Comparison of ENCODE assay signal across 1 cellular context in genomic region chr12:2961705-2962104, GRCh38.
TF ChIP-seq lines count a peak whose summit lies in the region.

No MANE protein-coding gene starts in this region.

TF ChIP-seq in HepG2, 621 proteins besides CTCF, POLR2A, EP300 and RAD21:
- TF ChIP-seq SPEN (CRISPR knock-in tag; IDR thresholded peaks at IDR 0.05; ENCODE audit: low read depth) (0 out of 2 replicates have a peak, but pooled peaks have one; percentile 12), FOXA3 (CRISPR knock-in tag; IDR thresholded peaks at IDR 0.05) (peak; percentile 51), NFATC3 (CRISPR knock-in tag; IDR thresholded peaks at IDR 0.05) (no peak), ZNF557 (CRISPR knock-in tag; IDR thresholded peaks at IDR 0.05) (no peak), RBFOX2 (IDR thresholded peaks at IDR 0.05; ENCODE audit: low read depth, low read length) (0 out of 2 replicates have a peak, but pooled peaks have one; percentile 19), SAP130 (CRISPR knock-in tag; IDR thresholded peaks at IDR 0.05; ENCODE audit: low read depth) (peak; percentile 57), HDAC1 (CRISPR knock-in tag; IDR thresholded peaks at IDR 0.05) (0 out of 2 replicates have a peak, but pooled peaks have one; percentile 40), RXRB (CRISPR knock-in tag; IDR thresholded peaks at IDR 0.05; ENCODE audit: borderline replicate concordance) (0 out of 2 replicates have a peak, but pooled peaks have one; percentile 42), ZNF607 (CRISPR knock-in tag; IDR thresholded peaks at IDR 0.05; ENCODE audit: borderline replicate concordance) (no peak), CCAR2 (optimal IDR thresholded peaks at IDR 0.05; ENCODE audit: low read depth, low read length) (no peak), ZNF329 (CRISPR knock-in tag; IDR thresholded peaks at IDR 0.05; ENCODE audit: low read depth) (no peak), ZNF460 (CRISPR knock-in tag; IDR thresholded peaks at IDR 0.05; ENCODE audit: borderline replicate concordance) (no peak), MTA3 (CRISPR knock-in tag; IDR thresholded peaks at IDR 0.05) (no peak), HHEX (CRISPR knock-in tag; IDR thresholded peaks at IDR 0.05) (no peak), ZNF543 (CRISPR knock-in tag; IDR thresholded peaks at IDR 0.05) (no peak), FOXA1 (IDR thresholded peaks at IDR 0.05) (no peak), FOXA1 (CRISPR knock-in tag; IDR thresholded peaks at IDR 0.05) (peak; percentile 63), ARID2 (CRISPR knock-in tag; IDR thresholded peaks at IDR 0.05; ENCODE audit: borderline replicate concordance) (no peak), HINFP (CRISPR knock-in tag; IDR thresholded peaks at IDR 0.05; ENCODE audit: low read depth) (no peak), GATAD2A (CRISPR knock-in tag; IDR thresholded peaks at IDR 0.05) (peak; percentile 18; the same call in 1 of the 2 replicates), PAF1 (CRISPR knock-in tag; IDR thresholded peaks at IDR 0.05) (no peak), MATR3 (CRISPR knock-in tag; IDR thresholded peaks at IDR 0.05) (no peak), CREB3 (CRISPR knock-in tag; IDR thresholded peaks at IDR 0.05) (no peak), ZNF773 (CRISPR knock-in tag; IDR thresholded peaks at IDR 0.05; ENCODE audit: borderline replicate concordance) (no peak), ZMYM3 (CRISPR knock-in tag; IDR thresholded peaks at IDR 0.05) (no peak), HDAC2 (CRISPR knock-in tag; IDR thresholded peaks at IDR 0.05) (no peak), ZNF260 (CRISPR knock-in tag; IDR thresholded peaks at IDR 0.05; ENCODE audit: borderline replicate concordance, low read depth) (no peak), GPN1 (CRISPR knock-in tag; IDR thresholded peaks at IDR 0.05; ENCODE audit: borderline replicate concordance) (no peak), KDM1A (CRISPR knock-in tag; IDR thresholded peaks at IDR 0.05) (no peak), HNF4A (CRISPR knock-in tag; IDR thresholded peaks at IDR 0.05) (0 out of 2 replicates have a peak, but pooled peaks have one; percentile 3), BCL3 (CRISPR knock-in tag; IDR thresholded peaks at IDR 0.05) (no peak), ZNF891 (CRISPR knock-in tag; IDR thresholded peaks at IDR 0.05) (no peak)
- TF ChIP-seq, protein P1, sequence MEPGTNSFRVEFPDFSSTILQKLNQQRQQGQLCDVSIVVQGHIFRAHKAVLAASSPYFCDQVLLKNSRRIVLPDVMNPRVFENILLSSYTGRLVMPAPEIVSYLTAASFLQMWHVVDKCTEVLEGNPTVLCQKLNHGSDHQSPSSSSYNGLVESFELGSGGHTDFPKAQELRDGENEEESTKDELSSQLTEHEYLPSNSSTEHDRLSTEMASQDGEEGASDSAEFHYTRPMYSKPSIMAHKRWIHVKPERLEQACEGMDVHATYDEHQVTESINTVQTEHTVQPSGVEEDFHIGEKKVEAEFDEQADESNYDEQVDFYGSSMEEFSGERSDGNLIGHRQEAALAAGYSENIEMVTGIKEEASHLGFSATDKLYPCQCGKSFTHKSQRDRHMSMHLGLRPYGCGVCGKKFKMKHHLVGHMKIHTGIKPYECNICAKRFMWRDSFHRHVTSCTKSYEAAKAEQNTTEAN (CRISPR knock-in tag; conservative IDR thresholded peaks at IDR 0.05), result no peak
- TF ChIP-seq, protein P2, sequence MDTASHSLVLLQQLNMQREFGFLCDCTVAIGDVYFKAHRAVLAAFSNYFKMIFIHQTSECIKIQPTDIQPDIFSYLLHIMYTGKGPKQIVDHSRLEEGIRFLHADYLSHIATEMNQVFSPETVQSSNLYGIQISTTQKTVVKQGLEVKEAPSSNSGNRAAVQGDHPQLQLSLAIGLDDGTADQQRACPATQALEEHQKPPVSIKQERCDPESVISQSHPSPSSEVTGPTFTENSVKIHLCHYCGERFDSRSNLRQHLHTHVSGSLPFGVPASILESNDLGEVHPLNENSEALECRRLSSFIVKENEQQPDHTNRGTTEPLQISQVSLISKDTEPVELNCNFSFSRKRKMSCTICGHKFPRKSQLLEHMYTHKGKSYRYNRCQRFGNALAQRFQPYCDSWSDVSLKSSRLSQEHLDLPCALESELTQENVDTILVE (CRISPR knock-in tag; IDR thresholded peaks at IDR 0.05), result no peak
- TF ChIP-seq, protein P3, sequence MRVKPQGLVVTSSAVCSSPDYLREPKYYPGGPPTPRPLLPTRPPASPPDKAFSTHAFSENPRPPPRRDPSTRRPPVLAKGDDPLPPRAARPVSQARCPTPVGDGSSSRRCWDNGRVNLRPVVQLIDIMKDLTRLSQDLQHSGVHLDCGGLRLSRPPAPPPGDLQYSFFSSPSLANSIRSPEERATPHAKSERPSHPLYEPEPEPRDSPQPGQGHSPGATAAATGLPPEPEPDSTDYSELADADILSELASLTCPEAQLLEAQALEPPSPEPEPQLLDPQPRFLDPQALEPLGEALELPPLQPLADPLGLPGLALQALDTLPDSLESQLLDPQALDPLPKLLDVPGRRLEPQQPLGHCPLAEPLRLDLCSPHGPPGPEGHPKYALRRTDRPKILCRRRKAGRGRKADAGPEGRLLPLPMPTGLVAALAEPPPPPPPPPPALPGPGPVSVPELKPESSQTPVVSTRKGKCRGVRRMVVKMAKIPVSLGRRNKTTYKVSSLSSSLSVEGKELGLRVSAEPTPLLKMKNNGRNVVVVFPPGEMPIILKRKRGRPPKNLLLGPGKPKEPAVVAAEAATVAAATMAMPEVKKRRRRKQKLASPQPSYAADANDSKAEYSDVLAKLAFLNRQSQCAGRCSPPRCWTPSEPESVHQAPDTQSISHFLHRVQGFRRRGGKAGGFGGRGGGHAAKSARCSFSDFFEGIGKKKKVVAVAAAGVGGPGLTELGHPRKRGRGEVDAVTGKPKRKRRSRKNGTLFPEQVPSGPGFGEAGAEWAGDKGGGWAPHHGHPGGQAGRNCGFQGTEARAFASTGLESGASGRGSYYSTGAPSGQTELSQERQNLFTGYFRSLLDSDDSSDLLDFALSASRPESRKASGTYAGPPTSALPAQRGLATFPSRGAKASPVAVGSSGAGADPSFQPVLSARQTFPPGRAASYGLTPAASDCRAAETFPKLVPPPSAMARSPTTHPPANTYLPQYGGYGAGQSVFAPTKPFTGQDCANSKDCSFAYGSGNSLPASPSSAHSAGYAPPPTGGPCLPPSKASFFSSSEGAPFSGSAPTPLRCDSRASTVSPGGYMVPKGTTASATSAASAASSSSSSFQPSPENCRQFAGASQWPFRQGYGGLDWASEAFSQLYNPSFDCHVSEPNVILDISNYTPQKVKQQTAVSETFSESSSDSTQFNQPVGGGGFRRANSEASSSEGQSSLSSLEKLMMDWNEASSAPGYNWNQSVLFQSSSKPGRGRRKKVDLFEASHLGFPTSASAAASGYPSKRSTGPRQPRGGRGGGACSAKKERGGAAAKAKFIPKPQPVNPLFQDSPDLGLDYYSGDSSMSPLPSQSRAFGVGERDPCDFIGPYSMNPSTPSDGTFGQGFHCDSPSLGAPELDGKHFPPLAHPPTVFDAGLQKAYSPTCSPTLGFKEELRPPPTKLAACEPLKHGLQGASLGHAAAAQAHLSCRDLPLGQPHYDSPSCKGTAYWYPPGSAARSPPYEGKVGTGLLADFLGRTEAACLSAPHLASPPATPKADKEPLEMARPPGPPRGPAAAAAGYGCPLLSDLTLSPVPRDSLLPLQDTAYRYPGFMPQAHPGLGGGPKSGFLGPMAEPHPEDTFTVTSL (CRISPR knock-in tag; IDR thresholded peaks at IDR 0.05; ENCODE audit: borderline replicate concordance), result 0 out of 2 replicates have a peak, but pooled peaks have one; percentile 1
- TF ChIP-seq, protein P4, sequence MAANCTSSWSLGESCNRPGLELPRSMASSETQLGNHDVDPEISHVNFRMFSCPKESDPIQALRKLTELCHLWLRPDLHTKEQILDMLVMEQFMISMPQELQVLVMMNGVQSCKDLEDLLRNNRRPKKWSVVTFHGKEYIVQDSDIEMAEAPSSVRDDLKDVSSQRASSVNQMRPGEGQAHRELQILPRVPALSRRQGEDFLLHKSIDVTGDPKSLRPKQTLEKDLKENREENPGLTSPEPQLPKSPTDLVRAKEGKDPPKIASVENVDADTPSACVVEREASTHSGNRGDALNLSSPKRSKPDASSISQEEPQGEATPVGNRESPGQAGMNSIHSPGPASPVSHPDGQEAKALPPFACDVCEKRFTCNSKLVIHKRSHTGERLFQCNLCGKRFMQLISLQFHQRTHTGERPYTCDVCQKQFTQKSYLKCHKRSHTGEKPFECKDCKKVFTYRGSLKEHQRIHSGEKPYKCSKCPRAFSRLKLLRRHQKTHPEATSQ (CRISPR knock-in tag; IDR thresholded peaks at IDR 0.05; ENCODE audit: borderline replicate concordance), result no peak
TF ChIP-seq in HepG2: peak in this region for 10.
